In the genomic region with DNA sequence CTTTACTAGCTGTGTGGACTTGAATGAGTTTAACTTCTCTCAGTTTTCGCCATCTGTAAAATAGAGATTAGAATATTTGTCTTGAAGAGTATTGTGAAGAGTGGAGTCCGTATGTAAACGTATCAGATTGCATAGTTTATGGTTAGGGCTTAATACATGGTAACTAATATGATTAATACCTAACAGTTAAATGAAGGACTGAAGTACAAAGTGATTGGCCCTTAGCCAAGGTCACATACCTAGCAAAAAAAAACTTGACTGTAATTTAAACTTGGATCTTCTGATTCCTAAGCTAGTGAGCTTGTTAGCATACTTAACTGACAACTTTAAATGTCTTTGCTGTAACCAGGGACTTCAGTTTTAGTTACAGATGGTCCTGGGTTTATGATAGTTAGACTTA, we compare ENCODE assay signal across 1 cellular context.
TF ChIP-seq lines count a peak whose summit lies in the region.

No MANE protein-coding gene starts in this region.

TF ChIP-seq in liver, 16 proteins besides CTCF, POLR2A, EP300 and RAD21 (continued from another document):
- TF ChIP-seq, protein P1, sequence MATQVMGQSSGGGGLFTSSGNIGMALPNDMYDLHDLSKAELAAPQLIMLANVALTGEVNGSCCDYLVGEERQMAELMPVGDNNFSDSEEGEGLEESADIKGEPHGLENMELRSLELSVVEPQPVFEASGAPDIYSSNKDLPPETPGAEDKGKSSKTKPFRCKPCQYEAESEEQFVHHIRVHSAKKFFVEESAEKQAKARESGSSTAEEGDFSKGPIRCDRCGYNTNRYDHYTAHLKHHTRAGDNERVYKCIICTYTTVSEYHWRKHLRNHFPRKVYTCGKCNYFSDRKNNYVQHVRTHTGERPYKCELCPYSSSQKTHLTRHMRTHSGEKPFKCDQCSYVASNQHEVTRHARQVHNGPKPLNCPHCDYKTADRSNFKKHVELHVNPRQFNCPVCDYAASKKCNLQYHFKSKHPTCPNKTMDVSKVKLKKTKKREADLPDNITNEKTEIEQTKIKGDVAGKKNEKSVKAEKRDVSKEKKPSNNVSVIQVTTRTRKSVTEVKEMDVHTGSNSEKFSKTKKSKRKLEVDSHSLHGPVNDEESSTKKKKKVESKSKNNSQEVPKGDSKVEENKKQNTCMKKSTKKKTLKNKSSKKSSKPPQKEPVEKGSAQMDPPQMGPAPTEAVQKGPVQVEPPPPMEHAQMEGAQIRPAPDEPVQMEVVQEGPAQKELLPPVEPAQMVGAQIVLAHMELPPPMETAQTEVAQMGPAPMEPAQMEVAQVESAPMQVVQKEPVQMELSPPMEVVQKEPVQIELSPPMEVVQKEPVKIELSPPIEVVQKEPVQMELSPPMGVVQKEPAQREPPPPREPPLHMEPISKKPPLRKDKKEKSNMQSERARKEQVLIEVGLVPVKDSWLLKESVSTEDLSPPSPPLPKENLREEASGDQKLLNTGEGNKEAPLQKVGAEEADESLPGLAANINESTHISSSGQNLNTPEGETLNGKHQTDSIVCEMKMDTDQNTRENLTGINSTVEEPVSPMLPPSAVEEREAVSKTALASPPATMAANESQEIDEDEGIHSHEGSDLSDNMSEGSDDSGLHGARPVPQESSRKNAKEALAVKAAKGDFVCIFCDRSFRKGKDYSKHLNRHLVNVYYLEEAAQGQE (IDR thresholded peaks at IDR 0.05) = no peak
TF ChIP-seq in liver: peak in this region for 0.
